In the genomic region with DNA sequence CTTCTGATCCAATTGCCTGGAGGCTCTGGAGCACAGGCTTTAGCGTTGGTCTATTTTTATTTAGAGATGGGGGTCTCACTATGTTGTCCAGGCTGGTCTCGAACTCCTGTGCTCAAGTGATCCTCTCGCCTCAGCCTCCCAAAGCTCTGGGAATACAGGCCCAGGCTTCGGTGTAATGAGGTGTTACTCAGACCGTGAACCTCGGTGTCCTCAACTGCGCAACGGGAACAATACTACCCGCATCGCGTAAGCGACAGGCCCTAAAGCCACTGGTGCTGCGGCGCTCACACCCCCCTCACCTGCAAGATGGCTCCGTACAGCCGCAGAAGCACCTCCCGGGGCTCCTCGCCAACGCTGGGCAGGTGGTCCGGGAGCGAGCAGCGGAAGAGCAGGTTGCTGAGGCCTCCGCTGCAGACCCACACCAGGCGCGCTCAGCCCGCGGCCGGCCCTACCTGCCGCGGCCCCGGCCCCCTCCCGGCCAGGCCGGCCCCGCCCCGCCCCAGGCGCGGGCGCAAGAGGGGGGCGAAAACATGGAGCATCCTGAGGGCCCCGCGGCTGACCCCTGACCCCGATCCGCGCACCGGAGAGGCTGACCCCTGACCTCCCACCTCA, we compare ENCODE assay signal across 6 cellular contexts. TPM values are rescaled to one million over a fixed set of nuclear protein-coding genes. Genes with fewer than 3 reads are reported as not detected.
DNase-seq lines count a peak whose midpoint lies in the region; ATAC-seq and TF ChIP-seq lines count a peak whose summit lies in the region.

No MANE protein-coding gene starts in this region.

- no peak for DNase-seq in AG04450 (ENCODE audit: low read depth, low spot score)
- peak; percentile 20 for DNase-seq in activated CD8-positive, alpha-beta memory T cell treated with anti-CD3 and anti-CD28 coated beads, Interleukin-2, amount 50 U/mL, for 4 hours
- DNase-seq in kidney epithelial cell (ENCODE audit: low read depth) = no peak
- DNase-seq in aorta = no peak
- DNase-seq in mesenteric fat pad (ENCODE audit: low spot score) = no peak

- TF ChIP-seq CTCF in AG04450 (IDR thresholded peaks at IDR 0.05; ENCODE audit: low read depth, low read length) (no peak), HEK293 (tag by site-specific recombination; IDR thresholded peaks at IDR 0.05) (no peak), kidney epithelial cell (IDR thresholded peaks at IDR 0.05; ENCODE audit: insufficient read depth, low read length, poor library complexity, severe bottlenecking) (no peak)

- WGBS in aorta, 2 donors = 6 to 8% methylated on average over 40 to 45 of the region's 45 CpGs

- POLR2A ChIA-PET in AG04450 (lab: Yijun Ruan, JAX) (interaction anchor here (0.7 to 1.6 kb wide), 3 partner anchors 26 to 75 kb away, joined by 3 to 11 read pairs (median 5); a partner anchor contains a TSS), HEK293 (lab: Yijun Ruan, JAX) (interaction anchor here (0.6 to 3.2 kb wide), 11 partner anchors 10 to 84 kb away, joined by 3 to 22 read pairs (median 4); a partner anchor contains a TSS)

- H3K4me1 ChIP-seq in HEK293 (ENCODE audit: control insufficient read depth, insufficient read depth, low read length) (peaks cover 3% of the 10 kb centered on the region; the same call in 1 of the 2 replicates), aorta (ENCODE audit: control insufficient read depth in 1 of 2, insufficient read depth in 2 of 2, low read length in 2 of 2) (no peaks in the 10 kb centered on the region)

- intact Hi-C loops in aorta (cut with DNase I) = loop anchor here in 1 of 2 donors (2.0 kb wide), 2 partner anchors 19 to 47 kb away; a partner anchor contains a TSS

- peaks cover 21 to 53% of the 10 kb centered on the region in 2 experiments for H3K36me3 ChIP-seq in HEK293 (ENCODE audit: control insufficient read depth in 2 of 2, insufficient read depth in 1 of 2, low read length in 2 of 2)
- H3K36me3 ChIP-seq in kidney epithelial cell (ENCODE audit: control insufficient read depth, insufficient read depth, low read length) = no peaks in the 10 kb centered on the region
- H3K36me3 ChIP-seq in aorta (ENCODE audit: control insufficient read depth in 1 of 2, insufficient read depth in 2 of 2, low read length in 1 of 2) = no peaks in the 10 kb centered on the region

- H3K27me3 ChIP-seq in AG04450 (ENCODE audit: control insufficient read depth, insufficient read depth, low read length) (peaks cover 6% of the 10 kb centered on the region), kidney epithelial cell (ENCODE audit: control insufficient read depth, insufficient read depth, low read length) (peaks cover 18% of the 10 kb centered on the region), aorta (ENCODE audit: control insufficient read depth in 1 of 2, insufficient read depth in 2 of 2, low read length in 1 of 2) (no peaks in the 10 kb centered on the region)

- H3K4me3 ChIP-seq in AG04450 (ENCODE audit: low read depth, low read length) (peak overlapping the region; percentile 83), HEK293 (ENCODE audit: low read depth, low read length) (peak overlapping the region; percentile 80), kidney epithelial cell (ENCODE audit: low read depth, low read length) (peak overlapping the region; percentile 73), aorta (ENCODE audit: low read length in 2 of 2) (peak overlapping the region; percentile 73 to 82)

- no peak for ATAC-seq in aorta (ENCODE audit: low FRiP score)

- H3K27ac ChIP-seq in AG04450 (ENCODE audit: low read depth, low read length) (peak overlapping the region; percentile 84), HEK293 (ENCODE audit: extremely low read depth, low read depth, low read length) (peak overlapping the region; percentile 99), aorta (ENCODE audit: low read depth in 1 of 2, low read length in 2 of 2) (peak overlapping the region; percentile 68 to 92)

- no peaks in the 10 kb centered on the region for H3K9me3 ChIP-seq in AG04450 (ENCODE audit: control insufficient read depth, insufficient read depth, low read length)
- H3K9me3 ChIP-seq in HEK293 (ENCODE audit: control insufficient read depth, insufficient read depth, low read depth, low read length) = no peaks in the 10 kb centered on the region
- no peaks in the 10 kb centered on the region for H3K9me3 ChIP-seq in aorta (ENCODE audit: control insufficient read depth, low read length)

- CTCF ChIA-PET in AG04450 (lab: Charles Lee) = interaction anchor here (1.2 kb wide), 1 partner anchor 39 kb away, joined by 4 read pairs; no protein-coding TSS in a partner anchor
- CTCF ChIA-PET in HEK293 (lab: Yijun Ruan, JAX) = interaction anchor here (1.0 to 1.6 kb wide), 3 partner anchors 19 to 56 kb away, joined by 4 to 11 read pairs (median 7); a partner anchor contains a TSS

TF ChIP-seq in HEK293, 187 proteins besides CTCF, POLR2A, EP300 and RAD21 (continues in another document):
- TF ChIP-seq ZNF785 (tag by site-specific recombination; IDR thresholded peaks at IDR 0.05) = no peak
- TF ChIP-seq, protein P1, sequence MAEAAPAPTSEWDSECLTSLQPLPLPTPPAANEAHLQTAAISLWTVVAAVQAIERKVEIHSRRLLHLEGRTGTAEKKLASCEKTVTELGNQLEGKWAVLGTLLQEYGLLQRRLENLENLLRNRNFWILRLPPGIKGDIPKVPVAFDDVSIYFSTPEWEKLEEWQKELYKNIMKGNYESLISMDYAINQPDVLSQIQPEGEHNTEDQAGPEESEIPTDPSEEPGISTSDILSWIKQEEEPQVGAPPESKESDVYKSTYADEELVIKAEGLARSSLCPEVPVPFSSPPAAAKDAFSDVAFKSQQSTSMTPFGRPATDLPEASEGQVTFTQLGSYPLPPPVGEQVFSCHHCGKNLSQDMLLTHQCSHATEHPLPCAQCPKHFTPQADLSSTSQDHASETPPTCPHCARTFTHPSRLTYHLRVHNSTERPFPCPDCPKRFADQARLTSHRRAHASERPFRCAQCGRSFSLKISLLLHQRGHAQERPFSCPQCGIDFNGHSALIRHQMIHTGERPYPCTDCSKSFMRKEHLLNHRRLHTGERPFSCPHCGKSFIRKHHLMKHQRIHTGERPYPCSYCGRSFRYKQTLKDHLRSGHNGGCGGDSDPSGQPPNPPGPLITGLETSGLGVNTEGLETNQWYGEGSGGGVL (tag by site-specific recombination; IDR thresholded peaks at IDR 0.05) = 0 out of 2 replicates have a peak, but pooled peaks have one; percentile 21
- TF ChIP-seq MEIS1 (CRISPR knock-in tag; IDR thresholded peaks at IDR 0.05; ENCODE audit: borderline replicate concordance) = no peak
- TF ChIP-seq GLIS1 (tag by site-specific recombination; IDR thresholded peaks at IDR 0.05) = peak; percentile 21; the same call in 1 of the 2 replicates
- TF ChIP-seq ZNF747 (tag by site-specific recombination; IDR thresholded peaks at IDR 0.05) = no peak
- no peak for TF ChIP-seq ZBTB48 (tag by site-specific recombination; IDR thresholded peaks at IDR 0.05)
- TF ChIP-seq SETDB1 (IDR thresholded peaks at IDR 0.05; ENCODE audit: insufficient read length, low read length) = no peak
- TF ChIP-seq ZNF132 (tag by site-specific recombination; IDR thresholded peaks at IDR 0.05; ENCODE audit: borderline replicate concordance) = no peak
- 0 out of 2 replicates have a peak, but pooled peaks have one; percentile 25 for TF ChIP-seq ZIC2 (tag by site-specific recombination; IDR thresholded peaks at IDR 0.05)
- no peak for TF ChIP-seq ZFP41 (tag by site-specific recombination; IDR thresholded peaks at IDR 0.05; ENCODE audit: borderline replicate concordance)
- TF ChIP-seq ZBTB8A (tag by site-specific recombination; IDR thresholded peaks at IDR 0.05) = no peak
- TF ChIP-seq TCF7L2 (IDR thresholded peaks at IDR 0.05; ENCODE audit: borderline replicate concordance, low read depth, low read length) = no peak
- TF ChIP-seq ZBTB20 (tag by site-specific recombination; IDR thresholded peaks at IDR 0.05) = peak; percentile 86
- 0 out of 2 replicates have a peak, but pooled peaks have one; percentile 37 for TF ChIP-seq OVOL3 (tag by site-specific recombination; IDR thresholded peaks at IDR 0.05)
- TF ChIP-seq KLF1 (tag by site-specific recombination; IDR thresholded peaks at IDR 0.05) = peak; percentile 47; the same call in 1 of the 2 replicates
- peak; percentile 46; the same call in 1 of the 2 replicates for TF ChIP-seq GLIS2 (tag by site-specific recombination; IDR thresholded peaks at IDR 0.05)
- TF ChIP-seq ZNF341 (tag by site-specific recombination; IDR thresholded peaks at IDR 0.05; ENCODE audit: low read depth) = 0 out of 2 replicates have a peak, but pooled peaks have one; percentile 20
- TF ChIP-seq BCL11B (tag by site-specific recombination; IDR thresholded peaks at IDR 0.05; ENCODE audit: low read depth) = 0 out of 2 replicates have a peak, but pooled peaks have one; percentile 78
- no peak for TF ChIP-seq KLF9 (tag by site-specific recombination; IDR thresholded peaks at IDR 0.05; ENCODE audit: low read depth)
- no peak for TF ChIP-seq KLF10 (tag by site-specific recombination; IDR thresholded peaks at IDR 0.05)
- TF ChIP-seq ZNF121 (tag by site-specific recombination; IDR thresholded peaks at IDR 0.05) = peak; percentile 99

RNA-seq across cellular contexts. Expression of a gene that starts 0.6 kb away (rescaled TPM):
- 22.5 and 28.2 TPM in 2 replicates for polyA plus RNA-seq in AG04450 (2011; rRNA removed)
- polyA minus RNA-seq in AG04450 (2011; rRNA and poly(A)+ RNA removed) = 7.6 and 11.4 TPM in 2 replicates
- 59.1 and 81.1 TPM in 2 replicates for total RNA-seq in kidney epithelial cell
- 10 to 100 TPM; 36.5 to 78.8 TPM for total RNA-seq in aorta
- polyA plus RNA-seq in aorta = 100 to 1,000 TPM in 1 of 2 donors, 10 to 100 TPM in 1; 28.4 to 544 TPM
- total RNA-seq in mesenteric fat pad = 47.6 TPM

RNA-seq across cellular contexts. Expression of a gene that starts 3.8 kb away (rescaled TPM):
- polyA plus RNA-seq in AG04450 (2011; rRNA removed) (0.99 and 1.2 TPM in 2 replicates), aorta (1 to 10 TPM; 3.9 to 6.4 TPM)
- polyA minus RNA-seq in AG04450 (2011; rRNA and poly(A)+ RNA removed) = 0.92 and 1.5 TPM in 2 replicates
- total RNA-seq in kidney epithelial cell (2.1 and 5.8 TPM in 2 replicates), aorta (10 to 100 TPM in 1 of 2 donors, 1 to 10 TPM in 1; 3.2 to 11.5 TPM), mesenteric fat pad (10.4 TPM)

RNA-seq across cellular contexts. Expression of a gene that starts 18.5 kb away (rescaled TPM):
- polyA plus RNA-seq in AG04450 (2011; rRNA removed) (0.14 and 0.16 TPM in 2 replicates), aorta (under 1 TPM; under 0.01 to 0.15 TPM)
- 0.09 and 0.37 TPM in 2 replicates for polyA minus RNA-seq in AG04450 (2011; rRNA and poly(A)+ RNA removed)
- total RNA-seq in kidney epithelial cell (0.84 and 1.0 TPM in 2 replicates), aorta (under 1 TPM; 0.24 to 0.26 TPM), mesenteric fat pad (0.58 TPM)

RNA-seq across cellular contexts. Expression of a gene that starts 19.3 kb away (rescaled TPM):
- not detected in 2 replicates for polyA plus RNA-seq in AG04450 (2011; rRNA removed)
- not detected in 2 replicates for polyA minus RNA-seq in AG04450 (2011; rRNA and poly(A)+ RNA removed)
- 0.71 TPM in 1 of 2 replicates, not detected in the other for total RNA-seq in kidney epithelial cell
- not detected for total RNA-seq in aorta
- 1 to 10 TPM in 1 of 2 donors, not detected in 1; 1.5 TPM for polyA plus RNA-seq in aorta
- total RNA-seq in mesenteric fat pad = not detected

RNA-seq across cellular contexts. Expression of a gene that starts 36.4 kb away (rescaled TPM):
- polyA plus RNA-seq in AG04450 (2011; rRNA removed) = 0.02 and 0.04 TPM in 2 replicates
- 0.09 TPM in 2 replicates for polyA minus RNA-seq in AG04450 (2011; rRNA and poly(A)+ RNA removed)
- total RNA-seq in kidney epithelial cell = 16.3 and 20.1 TPM in 2 replicates
- under 1 TPM; 0.29 to 0.63 TPM for total RNA-seq in aorta
- polyA plus RNA-seq in aorta = not detected
- 0.10 TPM for total RNA-seq in mesenteric fat pad
